In genomic region chr1:36463773-36464604, GRCh38 we compare ENCODE assay signal across 1 cellular context.
TF ChIP-seq lines count a peak whose summit lies in the region.

Gene MRPS15 (minus strand): TSS chr1:36464384. CDS start chr1:36464275, 109 bp downstream.

TF ChIP-seq in WTC11, 78 proteins besides CTCF, POLR2A, EP300 and RAD21 (continued from another document and continues in another):
- TF ChIP-seq AR (CRISPR knock-in tag; IDR thresholded peaks at IDR 0.05), result no peak; the same call in 1 of the 2 replicates
- TF ChIP-seq ZNF219 (CRISPR knock-in tag; IDR thresholded peaks at IDR 0.05; ENCODE audit: borderline replicate concordance), result no peak
- no peak for TF ChIP-seq MXD4 (CRISPR knock-in tag; IDR thresholded peaks at IDR 0.05; ENCODE audit: borderline replicate concordance)
- TF ChIP-seq HMGXB4 (CRISPR knock-in tag; IDR thresholded peaks at IDR 0.05), result peak; percentile 86
- TF ChIP-seq ZNF532 (CRISPR knock-in tag; IDR thresholded peaks at IDR 0.05; ENCODE audit: borderline replicate concordance), result no peak
- TF ChIP-seq SP1 (CRISPR knock-in tag; conservative IDR thresholded peaks at IDR 0.05), result peak; percentile 95
- 0 out of 2 replicates have a peak, but pooled peaks have one; percentile 55 for TF ChIP-seq GTF2I (CRISPR knock-in tag; conservative IDR thresholded peaks at IDR 0.05)
- TF ChIP-seq ATF2 (CRISPR knock-in tag; IDR thresholded peaks at IDR 0.05; ENCODE audit: borderline replicate concordance, low read depth), result no peak
- no peak for TF ChIP-seq FOXJ3 (CRISPR knock-in tag; IDR thresholded peaks at IDR 0.05; ENCODE audit: borderline replicate concordance)
- TF ChIP-seq HMGA2 (CRISPR knock-in tag; IDR thresholded peaks at IDR 0.05), result no peak
- TF ChIP-seq ZMAT4 (CRISPR knock-in tag; IDR thresholded peaks at IDR 0.05), result no peak
- peak; percentile 51; the same call in 1 of the 2 replicates for TF ChIP-seq ESRRA (CRISPR knock-in tag; IDR thresholded peaks at IDR 0.05; ENCODE audit: borderline replicate concordance)
- no peak for TF ChIP-seq ZNF423 (CRISPR knock-in tag; IDR thresholded peaks at IDR 0.05)
- TF ChIP-seq NR3C1 (CRISPR knock-in tag; conservative IDR thresholded peaks at IDR 0.05; ENCODE audit: low read depth), result no peak
- no peak for TF ChIP-seq OVOL2 (CRISPR knock-in tag; IDR thresholded peaks at IDR 0.05; ENCODE audit: borderline replicate concordance)
- TF ChIP-seq JUN (CRISPR knock-in tag; IDR thresholded peaks at IDR 0.05), result no peak
- peak; percentile 77 for TF ChIP-seq MAX (CRISPR knock-in tag; IDR thresholded peaks at IDR 0.05)
- no peak for TF ChIP-seq TP53 (CRISPR knock-in tag; IDR thresholded peaks at IDR 0.05)
- TF ChIP-seq SMAD3 (CRISPR knock-in tag; IDR thresholded peaks at IDR 0.05; ENCODE audit: borderline replicate concordance), result no peak; the same call in 1 of the 2 replicates
- no peak for TF ChIP-seq ZNF138 (CRISPR knock-in tag; conservative IDR thresholded peaks at IDR 0.05)
- no peak for TF ChIP-seq ZNF396 (CRISPR knock-in tag; IDR thresholded peaks at IDR 0.05; ENCODE audit: borderline replicate concordance)
- no peak; the same call in 1 of the 2 replicates for TF ChIP-seq KAT7 (CRISPR knock-in tag; IDR thresholded peaks at IDR 0.05; ENCODE audit: borderline replicate concordance)
- 0 out of 2 replicates have a peak, but pooled peaks have one; percentile 49 for TF ChIP-seq NFE2L1 (CRISPR knock-in tag; IDR thresholded peaks at IDR 0.05)
- no peak for TF ChIP-seq E2F1 (CRISPR knock-in tag; IDR thresholded peaks at IDR 0.05)
- TF ChIP-seq NR2C2 (CRISPR knock-in tag; IDR thresholded peaks at IDR 0.05), result peak; percentile 85
- TF ChIP-seq ZNF425 (CRISPR knock-in tag; conservative IDR thresholded peaks at IDR 0.05), result no peak
- no peak for TF ChIP-seq RELA (CRISPR knock-in tag; IDR thresholded peaks at IDR 0.05; ENCODE audit: borderline replicate concordance)
- peak; percentile 80; the same call in 1 of the 2 replicates for TF ChIP-seq ATF1 (CRISPR knock-in tag; IDR thresholded peaks at IDR 0.05)
- TF ChIP-seq ZNF416 (CRISPR knock-in tag; IDR thresholded peaks at IDR 0.05), result no peak
- peak; percentile 79; the same call in 1 of the 2 replicates for TF ChIP-seq FOXK1 (CRISPR knock-in tag; IDR thresholded peaks at IDR 0.05)
- no peak for TF ChIP-seq IRF2 (CRISPR knock-in tag; IDR thresholded peaks at IDR 0.05; ENCODE audit: borderline replicate concordance, low read depth)
- no peak for TF ChIP-seq AFF4 (CRISPR knock-in tag; IDR thresholded peaks at IDR 0.05; ENCODE audit: borderline replicate concordance)
- TF ChIP-seq ZNF671 (CRISPR knock-in tag; IDR thresholded peaks at IDR 0.05), result no peak
- TF ChIP-seq TEAD4 (CRISPR knock-in tag; IDR thresholded peaks at IDR 0.05), result peak; percentile 70; the same call in 1 of the 2 replicates
- no peak for TF ChIP-seq FOXP4 (CRISPR knock-in tag; IDR thresholded peaks at IDR 0.05)
- TF ChIP-seq USF2 (CRISPR knock-in tag; IDR thresholded peaks at IDR 0.05), result peak; percentile 78
